27 cellular contexts compared by ENCODE assay signal in the genomic region with DNA sequence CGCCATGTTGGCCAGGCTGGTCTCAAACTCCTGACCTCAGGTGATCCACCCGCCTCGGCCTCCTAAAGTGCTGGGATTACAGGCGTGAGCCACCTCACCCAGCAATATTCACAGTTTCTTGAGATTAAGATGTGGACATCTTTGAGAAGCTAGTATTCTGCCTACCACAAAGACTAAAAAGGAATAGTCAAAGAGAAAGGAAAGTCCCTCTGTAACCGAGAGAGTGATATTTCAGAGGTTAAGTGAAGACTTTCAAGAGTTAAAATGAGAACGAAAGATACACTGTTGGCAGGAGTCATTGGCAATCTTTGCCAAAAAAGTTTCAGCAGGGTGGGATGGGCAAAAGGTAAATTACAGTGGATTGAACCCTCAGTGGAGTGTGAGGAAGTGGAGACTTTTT. TPM values are rescaled to one million over a fixed set of nuclear protein-coding genes. Genes with fewer than 3 reads are reported as not detected.
DNase-seq lines count a peak whose midpoint lies in the region; ATAC-seq and TF ChIP-seq lines count a peak whose summit lies in the region.
"Had no signal": no experiment of that assay in that cellular context is flagged by ENCODE, and none has a peak within 500 bp of the region (broad histone marks: within the 10 kb centered on the region; RNA-seq: fewer than 3 reads in every experiment).

No MANE protein-coding gene starts in this region.

- no peak for ATAC-seq in activated CD8-positive, alpha-beta memory T cell treated with anti-CD3 and anti-CD28 coated beads, Interleukin-2, amount 10 ng/mL, durations not matched to agents 7 days and 5 days
- ATAC-seq: body of pancreas, foreskin keratinocyte, HCT116, K562, left ventricle myocardium superior, Panc1, sciatic nerve had no signal

- H3K27ac Mint-ChIP-seq in activated CD8-positive, alpha-beta memory T cell treated with anti-CD3 and anti-CD28 coated beads, Interleukin-2, amount 10 ng/mL, durations not matched to agents 7 days and 5 days: peak overlapping the region; percentile 9
- peak overlapping the region; percentile 41 for H3K27ac Mint-ChIP-seq in T-helper 2 cell treated with Interferon-gamma antibody and Interleukin-4, amounts not matched to agents 5 μg/mL and 100 μg/mL, for 36 hours
- no peak overlapping the region for H3K27ac Mint-ChIP-seq in glutamatergic neuron (ENCODE audit: unreplicated experiment)

- no peak for TF ChIP-seq CTCF in GM10266 (IDR thresholded peaks at IDR 0.05; ENCODE audit: control insufficient read depth, insufficient read depth, low read depth, missing control alignments)
- no peak for TF ChIP-seq CTCF in glutamatergic neuron (IDR thresholded peaks at IDR 0.05; ENCODE audit: partially characterized antibody, unreplicated experiment)

- H3K9me3 Mint-ChIP-seq in activated CD8-positive, alpha-beta memory T cell treated with anti-CD3 and anti-CD28 coated beads, Interleukin-2, amount 10 ng/mL, durations not matched to agents 7 days and 5 days (ENCODE audit: low read depth): no peaks in the 10 kb centered on the region
- no peaks in the 10 kb centered on the region for H3K9me3 Mint-ChIP-seq in T-helper 2 cell treated with Interferon-gamma antibody and Interleukin-4, amounts not matched to agents 5 μg/mL and 100 μg/mL, for 36 hours
- H3K9me3 Mint-ChIP-seq in glutamatergic neuron (ENCODE audit: unreplicated experiment): peaks cover 6% of the 10 kb centered on the region
- H3K9me3 Mint-ChIP-seq: neural crest cell had no signal

- peaks cover 58% of the 10 kb centered on the region for H3K36me3 Mint-ChIP-seq in activated CD8-positive, alpha-beta memory T cell treated with anti-CD3 and anti-CD28 coated beads, Interleukin-2, amount 10 ng/mL, durations not matched to agents 7 days and 5 days
- H3K36me3 Mint-ChIP-seq in T-helper 2 cell treated with Interferon-gamma antibody and Interleukin-4, amounts not matched to agents 5 μg/mL and 100 μg/mL, for 36 hours (ENCODE audit: low read depth): peaks cover 68% of the 10 kb centered on the region
- peaks cover 10% of the 10 kb centered on the region for H3K36me3 Mint-ChIP-seq in glutamatergic neuron (ENCODE audit: unreplicated experiment)

- DNase-seq in activated CD8-positive, alpha-beta memory T cell treated with anti-CD3 and anti-CD28 coated beads, Interleukin-2, amount 10 ng/mL, durations not matched to agents 7 days and 5 days: no peak
- no peak for DNase-seq in activated CD8-positive, alpha-beta memory T cell treated with anti-CD3 and anti-CD28 coated beads, Interleukin-2, amount 50 U/mL, for 48 hours
- peak; percentile 60 for DNase-seq in GM10266 (ENCODE audit: extremely low spot score)
- no peak for DNase-seq in T-helper 2 cell treated with Interferon-gamma antibody and Interleukin-4, amounts not matched to agents 5 μg/mL and 100 μg/mL, for 36 hours (ENCODE audit: low spot score)
- no peak for DNase-seq in glutamatergic neuron
- DNase-seq in DMS 273 treated with DMSO at 0.1 percent for 48 hours (lab: John Stamatoyannopoulos, UW): no peak
- no peak for DNase-seq in NCI-H1417 treated with DMSO at 0.1 percent for 48 hours (lab: John Stamatoyannopoulos, UW)
- no peak for DNase-seq in NCI-H146 treated with DMSO at 0.1 percent for 48 hours (lab: John Stamatoyannopoulos, UW; ENCODE audit: unreplicated experiment)
- DNase-seq: activated CD8-positive, alpha-beta memory T cell treated with anti-CD3 and anti-CD28 coated beads, Interleukin-2, amount 50 U/mL, for 4 hours; body of pancreas; C1 segment of cervical spinal cord; effector CD4-positive, alpha-beta T cell; foreskin keratinocyte; hypothalamus; left ventricle myocardium superior; MG63; midbrain; NCI-H1417; NCI-H2107; NCI-H446 treated with DMSO at 0.1 percent for 48 hours; substantia nigra; T-helper 9 cell had no signal

- peaks cover 20% of the 10 kb centered on the region for H3K4me1 Mint-ChIP-seq in activated CD8-positive, alpha-beta memory T cell treated with anti-CD3 and anti-CD28 coated beads, Interleukin-2, amount 10 ng/mL, durations not matched to agents 7 days and 5 days
- peaks cover 15% of the 10 kb centered on the region for H3K4me1 Mint-ChIP-seq in T-helper 2 cell treated with Interferon-gamma antibody and Interleukin-4, amounts not matched to agents 5 μg/mL and 100 μg/mL, for 36 hours (ENCODE audit: low read depth)
- H3K4me1 Mint-ChIP-seq in glutamatergic neuron (ENCODE audit: low read depth, unreplicated experiment): no peaks in the 10 kb centered on the region

- no peak overlapping the region for H3K4me3 Mint-ChIP-seq in activated CD8-positive, alpha-beta memory T cell treated with anti-CD3 and anti-CD28 coated beads, Interleukin-2, amount 10 ng/mL, durations not matched to agents 7 days and 5 days
- no peak overlapping the region for H3K4me3 Mint-ChIP-seq in T-helper 2 cell treated with Interferon-gamma antibody and Interleukin-4, amounts not matched to agents 5 μg/mL and 100 μg/mL, for 36 hours
- H3K4me3 Mint-ChIP-seq in glutamatergic neuron (ENCODE audit: unreplicated experiment): peak overlapping the region; percentile 32
- H3K4me3 Mint-ChIP-seq: neural crest cell had no signal

- CTCF ChIA-PET in activated CD8-positive, alpha-beta memory T cell treated with anti-CD3 and anti-CD28 coated beads, Interleukin-2, amount 10 ng/mL, durations not matched to agents 7 days and 5 days (lab: Charles Lee): no interaction called here

- H3K27me3 Mint-ChIP-seq in activated CD8-positive, alpha-beta memory T cell treated with anti-CD3 and anti-CD28 coated beads, Interleukin-2, amount 10 ng/mL, durations not matched to agents 7 days and 5 days: no peaks in the 10 kb centered on the region
- H3K27me3 Mint-ChIP-seq in T-helper 2 cell treated with Interferon-gamma antibody and Interleukin-4, amounts not matched to agents 5 μg/mL and 100 μg/mL, for 36 hours (ENCODE audit: low read depth): no peaks in the 10 kb centered on the region
- H3K27me3 Mint-ChIP-seq in glutamatergic neuron (ENCODE audit: unreplicated experiment): peaks cover 2% of the 10 kb centered on the region

RNA-seq across cellular contexts. Expression of a gene that starts 15.6 kb away (rescaled TPM):
- 100 to 1,000 TPM; 301 to 312 TPM for total RNA-seq in activated CD8-positive, alpha-beta memory T cell treated with anti-CD3 and anti-CD28 coated beads, Interleukin-2, amount 10 ng/mL, durations not matched to agents 7 days and 5 days
- 57.5 TPM for total RNA-seq in glutamatergic neuron (ENCODE audit: unreplicated experiment)

RNA-seq across cellular contexts. Expression of a gene that starts 18.9 kb away (rescaled TPM):
- 10 to 100 TPM; 46.7 to 56.4 TPM for total RNA-seq in activated CD8-positive, alpha-beta memory T cell treated with anti-CD3 and anti-CD28 coated beads, Interleukin-2, amount 10 ng/mL, durations not matched to agents 7 days and 5 days
- 55.3 TPM for total RNA-seq in glutamatergic neuron (ENCODE audit: unreplicated experiment)

RNA-seq across cellular contexts. Expression of a gene that starts 19.3 kb away (rescaled TPM):
- total RNA-seq in activated CD8-positive, alpha-beta memory T cell treated with anti-CD3 and anti-CD28 coated beads, Interleukin-2, amount 10 ng/mL, durations not matched to agents 7 days and 5 days: under 1 TPM; 0.23 to 0.37 TPM
- 851 TPM for total RNA-seq in glutamatergic neuron (ENCODE audit: unreplicated experiment)

RNA-seq across cellular contexts. Expression of a gene that starts 20.1 kb away (rescaled TPM):
- total RNA-seq in activated CD8-positive, alpha-beta memory T cell treated with anti-CD3 and anti-CD28 coated beads, Interleukin-2, amount 10 ng/mL, durations not matched to agents 7 days and 5 days: 100 to 1,000 TPM; 146 to 158 TPM
- 20.5 TPM for total RNA-seq in glutamatergic neuron (ENCODE audit: unreplicated experiment)

RNA-seq across cellular contexts. Expression of a gene that starts 27.3 kb away (rescaled TPM):
- 10 to 100 TPM; 46.4 to 55.6 TPM for total RNA-seq in activated CD8-positive, alpha-beta memory T cell treated with anti-CD3 and anti-CD28 coated beads, Interleukin-2, amount 10 ng/mL, durations not matched to agents 7 days and 5 days
- total RNA-seq in glutamatergic neuron (ENCODE audit: unreplicated experiment): 170 TPM

Comparison
In these comparisons a context has a peak if more than half of its experiments do, and no peak if none do; other contexts are left out.
1. RNA of a gene that starts 19.3 kb away (total RNA-seq): 851 TPM in glutamatergic neuron (single experiment); 0.23 to 0.37 TPM in activated CD8-positive, alpha-beta memory T cell treated with anti-CD3 and anti-CD28 coated beads, Interleukin-2, amount 10 ng/mL, durations not matched to agents 7 days and 5 days; every median in the first group is over 100 times any median in the second.